2 cellular contexts compared by ENCODE assay signal in the genomic region with DNA sequence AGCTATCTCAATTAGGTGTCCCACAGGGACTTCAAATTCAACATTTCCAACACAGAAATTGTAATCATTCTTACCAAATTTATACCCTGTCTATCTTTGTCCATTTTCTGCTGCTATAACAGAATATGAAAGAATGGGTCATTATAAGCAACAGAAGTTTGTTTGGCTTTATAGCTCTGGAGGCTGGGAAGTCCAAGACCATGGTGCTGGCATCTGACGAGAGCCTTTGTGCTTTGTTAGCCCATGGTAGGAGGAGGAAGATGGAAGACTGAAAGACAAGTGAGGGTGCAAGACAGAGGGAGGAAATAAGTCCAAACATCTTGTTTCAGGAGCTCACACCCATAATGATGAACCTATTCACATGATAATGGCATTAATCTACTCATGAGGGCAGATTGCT.
A peak's percentile ranks its signal among the peaks of the same experiment; 100 is the strongest.
TF ChIP-seq lines count a peak whose summit lies in the region.

No MANE protein-coding gene starts in this region.

TF ChIP-seq in HepG2, 621 proteins besides CTCF, POLR2A, EP300 and RAD21:
- TF ChIP-seq PHB2 (IDR thresholded peaks at IDR 0.05; ENCODE audit: partially characterized antibody) (no peak), ZNF564 (CRISPR knock-in tag; IDR thresholded peaks at IDR 0.05) (peak; percentile 95; the same call in 1 of the 2 replicates), TCF7L2 (IDR thresholded peaks at IDR 0.05; ENCODE audit: low read depth, low read length) (no peak), MAF1 (CRISPR knock-in tag; IDR thresholded peaks at IDR 0.05; ENCODE audit: borderline replicate concordance) (no peak), DPF2 (CRISPR knock-in tag; IDR thresholded peaks at IDR 0.05; ENCODE audit: borderline replicate concordance, low read depth) (no peak), SNAPC2 (CRISPR knock-in tag; IDR thresholded peaks at IDR 0.05) (no peak), ZNF782 (CRISPR knock-in tag; IDR thresholded peaks at IDR 0.05; ENCODE audit: borderline replicate concordance) (no peak), MIXL1 (CRISPR knock-in tag; IDR thresholded peaks at IDR 0.05) (no peak)
TF ChIP-seq in HepG2: peak in this region for 1.

TF ChIP-seq in endothelial cell of umbilical vein, 7 proteins besides CTCF, POLR2A, EP300 and RAD21:
- TF ChIP-seq JUN (IDR thresholded peaks at IDR 0.05; ENCODE audit: borderline replicate concordance, insufficient read depth, insufficient read length, low read depth) (no peak), MYC (IDR thresholded peaks at IDR 0.05; ENCODE audit: low read depth, low read length) (no peak), GATA2 (IDR thresholded peaks at IDR 0.05; ENCODE audit: insufficient read depth, insufficient read length, low read depth, low read length) (no peak), EZH2 (IDR thresholded peaks at IDR 0.05; ENCODE audit: borderline replicate concordance, low read depth, low read length, severe bottlenecking) (no peak), FOS (IDR thresholded peaks at IDR 0.05; ENCODE audit: borderline replicate concordance, insufficient read depth, low read length) (no peak), POLR2AphosphoS5 (IDR thresholded peaks at IDR 0.05; ENCODE audit: insufficient read depth, low read depth, low read length) (no peak)
- TF ChIP-seq, protein P1, sequence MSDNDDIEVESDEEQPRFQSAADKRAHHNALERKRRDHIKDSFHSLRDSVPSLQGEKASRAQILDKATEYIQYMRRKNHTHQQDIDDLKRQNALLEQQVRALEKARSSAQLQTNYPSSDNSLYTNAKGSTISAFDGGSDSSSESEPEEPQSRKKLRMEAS (IDR thresholded peaks at IDR 0.05; ENCODE audit: insufficient read depth, insufficient read length), result no peak
